22 cellular contexts compared by ENCODE assay signal in the genomic region with DNA sequence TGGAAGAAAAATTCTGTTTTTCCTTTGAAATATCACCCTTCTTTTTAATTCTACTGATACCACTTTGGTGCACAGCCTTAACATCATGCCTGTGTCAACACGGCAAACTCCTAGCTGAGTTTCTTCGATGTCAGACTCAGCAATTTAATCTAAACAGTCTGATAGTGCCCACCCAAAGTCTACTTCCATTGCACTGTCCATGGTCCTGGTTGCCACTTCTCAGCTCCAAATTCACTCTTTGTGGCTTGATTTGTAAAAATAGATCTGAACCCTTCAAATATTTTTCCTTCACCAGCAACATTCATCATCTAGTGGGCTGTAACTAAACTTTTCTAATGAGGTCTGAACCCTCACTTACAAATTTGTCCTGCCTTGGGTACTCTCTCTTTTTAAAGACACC.
DNase-seq lines count a peak whose midpoint lies in the region; ATAC-seq and TF ChIP-seq lines count a peak whose summit lies in the region.
"Had no signal": no experiment of that assay in that cellular context is flagged by ENCODE, and none has a peak within 500 bp of the region (broad histone marks: within the 10 kb centered on the region; RNA-seq: fewer than 3 reads in every experiment).

No MANE protein-coding gene starts in this region.

- H3K4ac ChIP-seq in IMR-90 (ENCODE audit: low read depth, low read length), result no peak overlapping the region

- H2AFZ ChIP-seq in GM23248, result no peak overlapping the region
- no peak overlapping the region for H2AFZ ChIP-seq in IMR-90 (replicated peaks; ENCODE audit: low read length, poor library complexity)

- no peak overlapping the region for H2AK9ac ChIP-seq in IMR-90 (replicated peaks; ENCODE audit: low read depth, low read length, poor library complexity)

- no peak overlapping the region for H2BK20ac ChIP-seq in IMR-90 (ENCODE audit: low read depth, low read length)

- peaks cover 5% of the 10 kb centered on the region; the same call in 1 of the 2 replicates for H3K9me1 ChIP-seq in IMR-90 (ENCODE audit: insufficient read depth, low read length)

- peaks cover 35% of the 10 kb centered on the region for H3F3A ChIP-seq in GM23248 (ENCODE audit: insufficient read depth)

- no peak overlapping the region for H3K4me3 ChIP-seq in GM23248
- H3K4me3 ChIP-seq in IMR-90 (ENCODE audit: insufficient read depth, low read depth, low read length), result no peak overlapping the region
- no peak overlapping the region for H3K4me3 ChIP-seq in cardiac fibroblast (replicated peaks in 1 of 2; ENCODE audit: low read depth in 2 of 2, low read length in 2 of 2)
- H3K4me3 ChIP-seq: BLaER1 had no signal

- no peak overlapping the region for H3K27ac ChIP-seq in GM23248
- no peak overlapping the region for H3K27ac ChIP-seq in IMR-90 (ENCODE audit: insufficient read depth, low read length)
- H3K27ac ChIP-seq: BLaER1, KMS-11 had no signal

- no peaks in the 10 kb centered on the region for H3K4me1 Mint-ChIP-seq in activated T-helper 17 cell treated with anti-CD3 and anti-CD28 coated beads, Interleukin-2, amount 50 U/mL, for 72 hours

- H3K79me1 ChIP-seq in IMR-90 (ENCODE audit: low read depth in 1 of 2, low read length in 2 of 2), result no peaks in the 10 kb centered on the region

- H3K4me1 ChIP-seq in GM23248 (ENCODE audit: insufficient read depth) (peaks cover 36% of the 10 kb centered on the region), IMR-90 (ENCODE audit: control insufficient read depth, insufficient read depth, low read length) (peaks cover 8% of the 10 kb centered on the region)
- H3K4me1 ChIP-seq: BLaER1 had no signal

- H3K9me3 Mint-ChIP-seq in activated T-helper 17 cell treated with anti-CD3 and anti-CD28 coated beads, Interleukin-2, amount 50 U/mL, for 72 hours, result no peaks in the 10 kb centered on the region
- H3K9me3 Mint-ChIP-seq: CD4-positive, alpha-beta T cell had no signal

- H3K4me3 Mint-ChIP-seq in activated T-helper 17 cell treated with anti-CD3 and anti-CD28 coated beads, Interleukin-2, amount 50 U/mL, for 72 hours, result no peak overlapping the region
- H3K4me3 Mint-ChIP-seq: CD4-positive, alpha-beta T cell had no signal

- H3K4me2 ChIP-seq in GM23248 (ENCODE audit: unreplicated experiment) (no peak overlapping the region), IMR-90 (ENCODE audit: low read depth, low read length) (no peak overlapping the region)
- H3K4me2 ChIP-seq: BLaER1, KMS-11 had no signal

- no peak overlapping the region for H3K18ac ChIP-seq in IMR-90 (ENCODE audit: low read depth, low read length)

- dilution Hi-C loops in IMR-90 (cut with HindIII; ENCODE audit: low sequenced_read_pairs, unreplicated experiment), result no loop called here

- 61 to 73% methylated on average over 2 of the region's 2 CpGs for WGBS in GM23248 (ENCODE audit: low coverage in 1 of 2, low lambda C conversion rate in 2 of 2, missing lambda C conversion rate in 2 of 2), 2 experiments
- no CpG with 5 or more reads among the region's 2 CpGs for WGBS in IMR-90 (ENCODE audit: extremely low coverage in 2 of 2, insufficient read length in 1 of 2), 2 experiments

- no peak overlapping the region for H2BK15ac ChIP-seq in IMR-90 (ENCODE audit: low read depth, low read length)

- intact Hi-C loops in IMR-90 (cut with micrococcal nuclease), result loop anchor here (5.0 kb wide), 1 partner anchor 197 kb away; a partner anchor contains a TSS

- no peak overlapping the region for H2BK120ac ChIP-seq in IMR-90 (ENCODE audit: low read depth, low read length)

- H3K27me3 ChIP-seq in GM23248 (replicated peaks; ENCODE audit: insufficient read depth) (no peaks in the 10 kb centered on the region), IMR-90 (ENCODE audit: control insufficient read depth, insufficient read depth, low read length) (no peaks in the 10 kb centered on the region)
- H3K27me3 ChIP-seq: BLaER1 had no signal

- no peak overlapping the region for H2BK5ac ChIP-seq in IMR-90 (ENCODE audit: low read depth, low read length, poor library complexity, severe bottlenecking)

- no peaks in the 10 kb centered on the region for H3K36me3 ChIP-seq in GM23248 (ENCODE audit: low read depth)
- no peaks in the 10 kb centered on the region for H3K36me3 ChIP-seq in IMR-90 (ENCODE audit: control insufficient read depth, insufficient read depth, low read length)
- H3K36me3 ChIP-seq: BLaER1 had no signal

- no peak overlapping the region for H3K23ac ChIP-seq in IMR-90 (ENCODE audit: low read depth, low read length)

- BruUV-seq in IMR-90 (replicated peaks; lab: Mats Ljungman, UMichigan), result no TSS peak

- H3K27ac Mint-ChIP-seq in activated T-helper 17 cell treated with anti-CD3 and anti-CD28 coated beads, Interleukin-2, amount 50 U/mL, for 72 hours, result no peak overlapping the region
- H3K27ac Mint-ChIP-seq: CD4-positive, alpha-beta T cell had no signal

- no peak for TF ChIP-seq RAD21 in IMR-90 (IDR thresholded peaks at IDR 0.05; ENCODE audit: low read length)

- H3K56ac ChIP-seq in IMR-90 (ENCODE audit: extremely low read depth, insufficient read depth, low read length), result no peak overlapping the region

- H4K20me1 ChIP-seq in GM23248 (ENCODE audit: insufficient read depth) (no peaks in the 10 kb centered on the region), IMR-90 (ENCODE audit: insufficient read depth, low read length) (no peaks in the 10 kb centered on the region)
- H4K20me1 ChIP-seq: BLaER1 had no signal

- in situ Hi-C loops in GM23248 (cut with MboI), result no loop called here
- in situ Hi-C loops in IMR-90 (cut with MboI; ENCODE audit: low sequenced_read_pairs), result no loop called here

- no peak for TF ChIP-seq CTCF in IMR-90 (conservative IDR thresholded peaks at IDR 0.05; ENCODE audit: low read depth, low read length)
- no peak for TF ChIP-seq CTCF in cardiac fibroblast (IDR thresholded peaks at IDR 0.05; ENCODE audit: low read depth, low read length)

- no peaks in the 10 kb centered on the region for H3K79me2 ChIP-seq in GM23248 (ENCODE audit: insufficient read depth)

- H3K9me2 ChIP-seq in GM23248 (ENCODE audit: insufficient read depth), result no peaks in the 10 kb centered on the region

- DNase-seq in GM23248, result peak; percentile 39
- DNase-seq in IMR-90, result peak; percentile 33
- DNase-seq in cardiac fibroblast (ENCODE audit: low read depth in 2 of 2), result peak; percentile 12 to 33
- DNase-seq in myocyte (ENCODE audit: low read depth), result peak; percentile 35
- DNase-seq in DMS79 (lab: John Stamatoyannopoulos, UW), result no peak
- DNase-seq: ACHN; CD4-positive, alpha-beta T cell; COR-L47; DMS79 treated with DMSO at 0.1 percent for 48 hours; NCI-H1105 treated with DMSO at 0.1 percent for 48 hours; NCI-H1694; NCI-H2081; NCI-H2171; NCI-H345; NCI-H524; NCI-H774; NK-92 treated with Interleukin-12 subunit alpha and Interleukin-12 subunit beta, amount 100 ng/mL, for 24 hours had no signal

- ATAC-seq in IMR-90 (ENCODE audit: low read depth) (no peak), GM19395 (IDR thresholded peaks at IDR 0.05; ENCODE audit: unreplicated experiment) (no peak)
- no peak for ATAC-seq in activated T-helper 17 cell treated with anti-CD3 and anti-CD28 coated beads, Interleukin-2, amount 50 U/mL, for 72 hours (replicated peaks)
- ATAC-seq: Panc1 had no signal

- H4K8ac ChIP-seq in IMR-90 (ENCODE audit: low read depth in 2 of 2, low read length in 2 of 2), result no peak overlapping the region

- H3K36me3 Mint-ChIP-seq in activated T-helper 17 cell treated with anti-CD3 and anti-CD28 coated beads, Interleukin-2, amount 50 U/mL, for 72 hours (ENCODE audit: low read depth), result no peaks in the 10 kb centered on the region

- H4K5ac ChIP-seq in IMR-90 (ENCODE audit: low read depth, low read length), result no peak overlapping the region

- H3K14ac ChIP-seq in IMR-90 (replicated peaks; ENCODE audit: low read depth, low read length), result no peak overlapping the region

- TF ChIP-seq POLR2A in IMR-90 (IDR thresholded peaks at IDR 0.05; ENCODE audit: low read depth, low read length), result no peak

- POLR2A ChIA-PET in IMR-90 (lab: Charles Lee; ENCODE audit: unreplicated experiment), result no interaction called here

- H3K27me3 Mint-ChIP-seq in activated T-helper 17 cell treated with anti-CD3 and anti-CD28 coated beads, Interleukin-2, amount 50 U/mL, for 72 hours, result peaks cover 4% of the 10 kb centered on the region

- CTCF ChIA-PET in IMR-90 (lab: Yijun Ruan, JAX), result interaction anchor here (0.6 kb wide), 1 partner anchor 48 kb away, joined by 5 read pairs; no protein-coding TSS in a partner anchor

- H3K9me3 ChIP-seq in GM23248 (ENCODE audit: low read depth) (no peaks in the 10 kb centered on the region), IMR-90 (ENCODE audit: control insufficient read depth, insufficient read depth, low read length) (no peaks in the 10 kb centered on the region)
- H3K9me3 ChIP-seq: BLaER1 had no signal

- no peak overlapping the region for H2AK5ac ChIP-seq in IMR-90 (ENCODE audit: low read depth, low read length)

- H4K91ac ChIP-seq in IMR-90 (ENCODE audit: insufficient read depth, low read depth, low read length), result no peak overlapping the region

- H3K9ac ChIP-seq in GM23248 (no peak overlapping the region), IMR-90 (ENCODE audit: low read depth, low read length) (no peak overlapping the region)
- H3K9ac ChIP-seq: BLaER1, KMS-11 had no signal

TF ChIP-seq in IMR-90, 13 proteins besides CTCF, POLR2A, EP300 and RAD21 (continues in another document):
- TF ChIP-seq CHD1 (IDR thresholded peaks at IDR 0.05; ENCODE audit: low read depth, low read length) (no peak), NFE2L2 (IDR thresholded peaks at IDR 0.05; ENCODE audit: low read depth, low read length) (no peak), MAZ (IDR thresholded peaks at IDR 0.05; ENCODE audit: borderline replicate concordance, low read depth, low read length) (no peak), FOS (IDR thresholded peaks at IDR 0.05; ENCODE audit: low read depth, low read length) (no peak), CEBPB (IDR thresholded peaks at IDR 0.05; ENCODE audit: low read depth, low read length) (no peak), RCOR1 (IDR thresholded peaks at IDR 0.05; ENCODE audit: insufficient replicate concordance, low read length) (no peak), SMC3 (IDR thresholded peaks at IDR 0.05; ENCODE audit: low read depth, low read length) (no peak), RFX5 (IDR thresholded peaks at IDR 0.05; ENCODE audit: low read depth, low read length) (no peak)
- TF ChIP-seq, protein P1, sequence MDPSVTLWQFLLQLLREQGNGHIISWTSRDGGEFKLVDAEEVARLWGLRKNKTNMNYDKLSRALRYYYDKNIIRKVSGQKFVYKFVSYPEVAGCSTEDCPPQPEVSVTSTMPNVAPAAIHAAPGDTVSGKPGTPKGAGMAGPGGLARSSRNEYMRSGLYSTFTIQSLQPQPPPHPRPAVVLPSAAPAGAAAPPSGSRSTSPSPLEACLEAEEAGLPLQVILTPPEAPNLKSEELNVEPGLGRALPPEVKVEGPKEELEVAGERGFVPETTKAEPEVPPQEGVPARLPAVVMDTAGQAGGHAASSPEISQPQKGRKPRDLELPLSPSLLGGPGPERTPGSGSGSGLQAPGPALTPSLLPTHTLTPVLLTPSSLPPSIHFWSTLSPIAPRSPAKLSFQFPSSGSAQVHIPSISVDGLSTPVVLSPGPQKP (IDR thresholded peaks at IDR 0.05; ENCODE audit: borderline replicate concordance, low read depth, low read length), result no peak
